Comparison of ENCODE assay signal across 1 cellular context in the genomic region with DNA sequence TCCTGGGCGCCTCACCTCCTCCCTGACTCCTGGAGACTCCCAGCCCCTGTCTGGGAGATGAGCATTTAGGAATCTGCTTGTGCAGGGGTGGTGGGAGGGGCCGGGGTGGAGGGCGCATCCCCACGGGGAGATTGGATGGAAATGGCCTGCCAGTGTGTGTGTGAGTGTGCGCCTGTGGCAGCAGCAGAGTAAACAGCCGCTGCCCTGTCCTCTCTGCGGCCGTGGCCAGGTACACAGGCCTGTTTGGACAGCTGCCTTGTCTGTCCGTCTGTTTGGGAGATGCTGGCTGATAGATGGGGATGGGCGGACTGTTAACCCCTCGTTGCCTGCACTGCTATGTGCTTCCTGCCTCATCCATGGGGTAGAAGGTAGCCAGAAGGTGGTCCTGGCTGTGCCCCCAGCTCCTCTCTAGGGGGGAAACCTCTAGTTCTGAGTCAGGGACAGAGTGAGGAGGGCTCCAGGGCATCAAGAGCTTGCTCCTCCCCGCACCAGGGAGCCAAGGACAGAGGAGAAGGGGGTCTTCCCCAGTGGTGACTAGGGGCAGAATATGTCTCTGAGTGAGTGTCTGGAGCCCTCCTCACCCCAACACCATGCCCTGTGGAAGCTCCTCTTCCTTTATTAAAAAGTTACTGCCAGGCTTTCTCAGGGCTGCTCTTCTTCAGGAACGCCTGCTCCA.
TF ChIP-seq lines count a peak whose summit lies in the region.

No MANE protein-coding gene starts in this region.

TF ChIP-seq in H1, 55 proteins besides CTCF, POLR2A, EP300 and RAD21 (continued from another document):
- TF ChIP-seq KDM1A (IDR thresholded peaks at IDR 0.05; ENCODE audit: borderline replicate concordance, low read length) (no peak; the same call in 1 of the 2 replicates), JUND (IDR thresholded peaks at IDR 0.05; ENCODE audit: low read length) (no peak), SIN3A (conservative IDR thresholded peaks at IDR 0.05 in 1 of 2, IDR thresholded peaks at IDR 0.05 in 1 of 2; ENCODE audit: low read depth in 1 of 2, low read length in 2 of 2) (no peak), NRF1 (IDR thresholded peaks at IDR 0.05; ENCODE audit: low read depth, low read length) (no peak), CHD1 (IDR thresholded peaks at IDR 0.05; ENCODE audit: low read depth, low read length) (no peak), CEBPB (IDR thresholded peaks at IDR 0.05; ENCODE audit: low read depth, low read length) (no peak), TEAD4 (IDR thresholded peaks at IDR 0.05; ENCODE audit: low read depth, low read length) (no peak), FOSL1 (IDR thresholded peaks at IDR 0.05; ENCODE audit: insufficient read depth, low read depth, low read length) (no peak), PHF8 (conservative IDR thresholded peaks at IDR 0.05; ENCODE audit: low read depth, low read length) (no peak), ZNF274 (IDR thresholded peaks at IDR 0.05; ENCODE audit: borderline replicate concordance, extremely low read depth, low read length) (no peak), CTBP2 (IDR thresholded peaks at IDR 0.05; ENCODE audit: borderline replicate concordance, insufficient read depth, insufficient read length, low read length) (no peak), POLR2AphosphoS5 (IDR thresholded peaks at IDR 0.05; ENCODE audit: low read depth, low read length) (no peak), CHD2 (IDR thresholded peaks at IDR 0.05; ENCODE audit: low read length) (no peak), NANOG (IDR thresholded peaks at IDR 0.05; ENCODE audit: insufficient read depth, low read depth, low read length, poor library complexity, severe bottlenecking) (no peak), RNF2 (IDR thresholded peaks at IDR 0.05; ENCODE audit: borderline replicate concordance, low read depth, low read length, missing control alignments, poor library complexity, severe bottlenecking) (no peak), TAF7 (optimal IDR thresholded peaks at IDR 0.05; ENCODE audit: borderline replicate concordance, low read depth, low read length) (no peak)
- TF ChIP-seq, protein P1, sequence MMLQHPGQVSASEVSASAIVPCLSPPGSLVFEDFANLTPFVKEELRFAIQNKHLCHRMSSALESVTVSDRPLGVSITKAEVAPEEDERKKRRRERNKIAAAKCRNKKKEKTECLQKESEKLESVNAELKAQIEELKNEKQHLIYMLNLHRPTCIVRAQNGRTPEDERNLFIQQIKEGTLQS (IDR thresholded peaks at IDR 0.05; ENCODE audit: insufficient read depth, low read depth, low read length) = no peak
- TF ChIP-seq, protein P2, sequence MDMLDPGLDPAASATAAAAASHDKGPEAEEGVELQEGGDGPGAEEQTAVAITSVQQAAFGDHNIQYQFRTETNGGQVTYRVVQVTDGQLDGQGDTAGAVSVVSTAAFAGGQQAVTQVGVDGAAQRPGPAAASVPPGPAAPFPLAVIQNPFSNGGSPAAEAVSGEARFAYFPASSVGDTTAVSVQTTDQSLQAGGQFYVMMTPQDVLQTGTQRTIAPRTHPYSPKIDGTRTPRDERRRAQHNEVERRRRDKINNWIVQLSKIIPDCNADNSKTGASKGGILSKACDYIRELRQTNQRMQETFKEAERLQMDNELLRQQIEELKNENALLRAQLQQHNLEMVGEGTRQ (IDR thresholded peaks at IDR 0.05; ENCODE audit: low read length) = no peak
- TF ChIP-seq, protein P3, sequence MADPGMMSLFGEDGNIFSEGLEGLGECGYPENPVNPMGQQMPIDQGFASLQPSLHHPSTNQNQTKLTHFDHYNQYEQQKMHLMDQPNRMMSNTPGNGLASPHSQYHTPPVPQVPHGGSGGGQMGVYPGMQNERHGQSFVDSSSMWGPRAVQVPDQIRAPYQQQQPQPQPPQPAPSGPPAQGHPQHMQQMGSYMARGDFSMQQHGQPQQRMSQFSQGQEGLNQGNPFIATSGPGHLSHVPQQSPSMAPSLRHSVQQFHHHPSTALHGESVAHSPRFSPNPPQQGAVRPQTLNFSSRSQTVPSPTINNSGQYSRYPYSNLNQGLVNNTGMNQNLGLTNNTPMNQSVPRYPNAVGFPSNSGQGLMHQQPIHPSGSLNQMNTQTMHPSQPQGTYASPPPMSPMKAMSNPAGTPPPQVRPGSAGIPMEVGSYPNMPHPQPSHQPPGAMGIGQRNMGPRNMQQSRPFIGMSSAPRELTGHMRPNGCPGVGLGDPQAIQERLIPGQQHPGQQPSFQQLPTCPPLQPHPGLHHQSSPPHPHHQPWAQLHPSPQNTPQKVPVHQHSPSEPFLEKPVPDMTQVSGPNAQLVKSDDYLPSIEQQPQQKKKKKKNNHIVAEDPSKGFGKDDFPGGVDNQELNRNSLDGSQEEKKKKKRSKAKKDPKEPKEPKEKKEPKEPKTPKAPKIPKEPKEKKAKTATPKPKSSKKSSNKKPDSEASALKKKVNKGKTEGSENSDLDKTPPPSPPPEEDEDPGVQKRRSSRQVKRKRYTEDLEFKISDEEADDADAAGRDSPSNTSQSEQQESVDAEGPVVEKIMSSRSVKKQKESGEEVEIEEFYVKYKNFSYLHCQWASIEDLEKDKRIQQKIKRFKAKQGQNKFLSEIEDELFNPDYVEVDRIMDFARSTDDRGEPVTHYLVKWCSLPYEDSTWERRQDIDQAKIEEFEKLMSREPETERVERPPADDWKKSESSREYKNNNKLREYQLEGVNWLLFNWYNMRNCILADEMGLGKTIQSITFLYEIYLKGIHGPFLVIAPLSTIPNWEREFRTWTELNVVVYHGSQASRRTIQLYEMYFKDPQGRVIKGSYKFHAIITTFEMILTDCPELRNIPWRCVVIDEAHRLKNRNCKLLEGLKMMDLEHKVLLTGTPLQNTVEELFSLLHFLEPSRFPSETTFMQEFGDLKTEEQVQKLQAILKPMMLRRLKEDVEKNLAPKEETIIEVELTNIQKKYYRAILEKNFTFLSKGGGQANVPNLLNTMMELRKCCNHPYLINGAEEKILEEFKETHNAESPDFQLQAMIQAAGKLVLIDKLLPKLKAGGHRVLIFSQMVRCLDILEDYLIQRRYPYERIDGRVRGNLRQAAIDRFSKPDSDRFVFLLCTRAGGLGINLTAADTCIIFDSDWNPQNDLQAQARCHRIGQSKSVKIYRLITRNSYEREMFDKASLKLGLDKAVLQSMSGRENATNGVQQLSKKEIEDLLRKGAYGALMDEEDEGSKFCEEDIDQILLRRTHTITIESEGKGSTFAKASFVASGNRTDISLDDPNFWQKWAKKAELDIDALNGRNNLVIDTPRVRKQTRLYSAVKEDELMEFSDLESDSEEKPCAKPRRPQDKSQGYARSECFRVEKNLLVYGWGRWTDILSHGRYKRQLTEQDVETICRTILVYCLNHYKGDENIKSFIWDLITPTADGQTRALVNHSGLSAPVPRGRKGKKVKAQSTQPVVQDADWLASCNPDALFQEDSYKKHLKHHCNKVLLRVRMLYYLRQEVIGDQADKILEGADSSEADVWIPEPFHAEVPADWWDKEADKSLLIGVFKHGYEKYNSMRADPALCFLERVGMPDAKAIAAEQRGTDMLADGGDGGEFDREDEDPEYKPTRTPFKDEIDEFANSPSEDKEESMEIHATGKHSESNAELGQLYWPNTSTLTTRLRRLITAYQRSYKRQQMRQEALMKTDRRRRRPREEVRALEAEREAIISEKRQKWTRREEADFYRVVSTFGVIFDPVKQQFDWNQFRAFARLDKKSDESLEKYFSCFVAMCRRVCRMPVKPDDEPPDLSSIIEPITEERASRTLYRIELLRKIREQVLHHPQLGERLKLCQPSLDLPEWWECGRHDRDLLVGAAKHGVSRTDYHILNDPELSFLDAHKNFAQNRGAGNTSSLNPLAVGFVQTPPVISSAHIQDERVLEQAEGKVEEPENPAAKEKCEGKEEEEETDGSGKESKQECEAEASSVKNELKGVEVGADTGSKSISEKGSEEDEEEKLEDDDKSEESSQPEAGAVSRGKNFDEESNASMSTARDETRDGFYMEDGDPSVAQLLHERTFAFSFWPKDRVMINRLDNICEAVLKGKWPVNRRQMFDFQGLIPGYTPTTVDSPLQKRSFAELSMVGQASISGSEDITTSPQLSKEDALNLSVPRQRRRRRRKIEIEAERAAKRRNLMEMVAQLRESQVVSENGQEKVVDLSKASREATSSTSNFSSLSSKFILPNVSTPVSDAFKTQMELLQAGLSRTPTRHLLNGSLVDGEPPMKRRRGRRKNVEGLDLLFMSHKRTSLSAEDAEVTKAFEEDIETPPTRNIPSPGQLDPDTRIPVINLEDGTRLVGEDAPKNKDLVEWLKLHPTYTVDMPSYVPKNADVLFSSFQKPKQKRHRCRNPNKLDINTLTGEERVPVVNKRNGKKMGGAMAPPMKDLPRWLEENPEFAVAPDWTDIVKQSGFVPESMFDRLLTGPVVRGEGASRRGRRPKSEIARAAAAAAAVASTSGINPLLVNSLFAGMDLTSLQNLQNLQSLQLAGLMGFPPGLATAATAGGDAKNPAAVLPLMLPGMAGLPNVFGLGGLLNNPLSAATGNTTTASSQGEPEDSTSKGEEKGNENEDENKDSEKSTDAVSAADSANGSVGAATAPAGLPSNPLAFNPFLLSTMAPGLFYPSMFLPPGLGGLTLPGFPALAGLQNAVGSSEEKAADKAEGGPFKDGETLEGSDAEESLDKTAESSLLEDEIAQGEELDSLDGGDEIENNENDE (IDR thresholded peaks at IDR 0.05; ENCODE audit: insufficient replicate concordance, low read length) = no peak
